In genomic region chr7:87511510-87511909, GRCh38 we compare ENCODE assay signal across 1 cellular context.
TF ChIP-seq lines count a peak whose summit lies in the region.

No MANE protein-coding gene starts in this region.

TF ChIP-seq in GM12878, 131 proteins besides CTCF, POLR2A, EP300 and RAD21 (continued from another document):
- no peak for TF ChIP-seq BCLAF1 (IDR thresholded peaks at IDR 0.05)
- no peak for TF ChIP-seq SP1 (IDR thresholded peaks at IDR 0.05; ENCODE audit: low read depth, low read length)
- TF ChIP-seq BACH1 (IDR thresholded peaks at IDR 0.05; ENCODE audit: borderline replicate concordance): no peak
- no peak for TF ChIP-seq YY1 (IDR thresholded peaks at IDR 0.05; ENCODE audit: low read depth, low read length)
- TF ChIP-seq EGR1 (IDR thresholded peaks at IDR 0.05; ENCODE audit: borderline replicate concordance in 1 of 2, low read depth in 2 of 2, low read length in 2 of 2): no peak
- TF ChIP-seq NFIC (IDR thresholded peaks at IDR 0.05; ENCODE audit: low read depth, low read length): peak; percentile 46; the same call in 1 of the 2 replicates
